8 cellular contexts compared by ENCODE assay signal in the genomic region with DNA sequence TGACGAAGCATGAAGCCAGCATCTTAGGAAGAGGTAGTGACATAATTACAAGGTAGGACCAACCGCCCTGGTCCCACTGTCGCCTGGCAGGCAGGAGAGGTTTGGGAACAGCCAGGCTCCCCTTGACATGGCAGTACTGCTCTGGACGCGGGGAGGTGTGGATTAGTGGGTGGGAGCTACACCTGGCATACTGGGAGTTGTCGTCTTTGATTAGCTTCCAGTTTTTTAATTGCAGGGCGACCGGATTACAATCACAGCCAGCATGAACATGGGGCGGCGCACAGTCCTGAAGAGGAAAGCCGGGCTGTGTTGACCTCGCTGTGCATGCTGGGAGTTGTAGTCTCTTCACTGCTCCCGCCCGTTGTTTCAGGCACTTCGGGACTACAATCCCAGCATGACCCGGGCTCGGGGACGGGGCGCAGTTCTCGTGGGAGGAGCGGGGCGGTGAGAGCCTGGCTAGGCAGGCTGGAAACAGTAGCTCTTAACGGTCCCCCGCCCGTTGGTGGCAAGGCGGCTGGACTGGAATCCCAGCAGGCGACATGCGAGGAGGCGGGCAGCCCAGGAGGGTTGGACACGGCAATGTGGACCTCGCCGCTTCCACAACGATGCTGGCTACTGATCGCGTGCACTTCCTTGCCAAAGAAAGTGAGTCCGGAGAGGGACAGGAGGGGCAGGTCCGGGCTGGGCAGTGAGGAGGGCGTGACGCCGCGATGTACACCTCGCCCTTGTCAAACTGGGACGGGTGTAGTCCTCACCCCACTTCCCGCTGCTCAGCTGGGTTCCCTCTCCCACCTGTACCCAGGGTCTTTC.
DNase-seq lines count a peak whose midpoint lies in the region; ATAC-seq and TF ChIP-seq lines count a peak whose summit lies in the region.

No MANE protein-coding gene starts in this region.

- no peak for ATAC-seq in HG03280 (IDR thresholded peaks at IDR 0.05; ENCODE audit: unreplicated experiment)

- peak overlapping the region; percentile 55 to 57 for H3K27ac ChIP-seq in tibial artery

- peaks cover 0 to 15% (median 5%) of the 10 kb centered on the region in 4 donors for H3K4me1 ChIP-seq in tibial artery

- TF ChIP-seq CTCF in epithelial cell of proximal tubule (conservative IDR thresholded peaks at IDR 0.05; ENCODE audit: low read depth, low read length) (no peak), tibial artery (IDR thresholded peaks at IDR 0.05) (no peak)

- H3K4me3 ChIP-seq in epithelial cell of proximal tubule (ENCODE audit: low read depth, low read length): peak overlapping the region; percentile 63
- peak overlapping the region; percentile 58 to 79 for H3K4me3 ChIP-seq in tibial artery

- peaks cover 0 to 11% (median 0%) of the 10 kb centered on the region in 3 donors for H3K9me3 ChIP-seq in tibial artery

- H3K27me3 ChIP-seq in tibial artery: no peaks in the 10 kb centered on the region

- no peaks in the 10 kb centered on the region for H3K36me3 ChIP-seq in tibial artery

- peak; percentile 93 to 95 for DNase-seq in AML-193 (lab: John Stamatoyannopoulos, UW)
- DNase-seq in NCI-H1930 (lab: John Stamatoyannopoulos, UW): peak; percentile 95 to 97
- peak; percentile 77 to 87 for DNase-seq in activated CD8-positive, alpha-beta memory T cell treated with anti-CD3 and anti-CD28 coated beads for 4 hours (ENCODE audit: low read depth in 2 of 2)
- DNase-seq in epithelial cell of proximal tubule (ENCODE audit: low read depth): peak; percentile 35
- DNase-seq in pons (ENCODE audit: low spot score): peak; percentile 99
- DNase-seq in tibial artery: peak; percentile 94 to 96
- DNase-seq in ecto neural progenitor cell (ENCODE audit: low spot score): no peak

- intact Hi-C loops in tibial artery (cut with DNase I; ENCODE audit: low total_unique reads): no loop called here
